In the genomic region with DNA sequence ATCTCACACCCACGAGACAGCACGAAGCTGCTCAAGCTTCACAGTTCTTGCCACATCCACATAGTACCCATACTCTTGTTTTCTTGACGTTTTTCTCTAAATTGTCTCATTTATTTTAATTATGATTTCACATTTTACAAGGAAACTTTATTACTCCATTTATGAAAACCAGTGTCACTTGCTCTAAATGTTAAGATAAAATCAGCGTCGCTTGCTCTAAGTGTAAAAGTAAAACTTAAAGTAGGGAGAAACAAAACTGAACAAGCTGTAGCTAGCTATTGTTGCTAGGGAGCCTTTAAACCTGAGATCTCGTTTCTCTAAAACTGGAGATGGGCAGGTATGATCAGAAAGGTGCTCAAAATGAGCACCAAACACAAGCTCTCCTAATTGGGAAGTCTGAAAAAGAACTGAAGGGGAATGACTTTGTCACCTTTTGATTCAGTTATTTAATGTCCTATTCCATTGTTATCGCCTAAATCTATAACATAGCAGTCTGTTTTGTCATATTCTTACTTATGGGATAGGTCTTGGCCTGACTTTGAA, we compare ENCODE assay signal across 9 cellular contexts. TPM values are rescaled to one million over a fixed set of nuclear protein-coding genes. Genes with fewer than 3 reads are reported as not detected.
A peak's percentile ranks its signal among the peaks of the same experiment; 100 is the strongest.
DNase-seq lines count a peak whose midpoint lies in the region; ATAC-seq and TF ChIP-seq lines count a peak whose summit lies in the region.
"Had no signal": no experiment of that assay in that cellular context is flagged by ENCODE, and none has a peak within 500 bp of the region (broad histone marks: within the 10 kb centered on the region; RNA-seq: fewer than 3 reads in every experiment).

No MANE protein-coding gene starts in this region.

- DNase-seq in CD8-positive, alpha-beta T cell, result no peak
- DNase-seq in MM.1S, result peak; percentile 27
- no peak for DNase-seq in neural progenitor cell (ENCODE audit: low spot score)
- DNase-seq in SK-N-DZ (ENCODE audit: low spot score), result no peak
- no peak for DNase-seq in NCI-H774 (lab: John Stamatoyannopoulos, UW)
- no peak for DNase-seq in NCI-H1436 (lab: John Stamatoyannopoulos, UW)

- H3K79me2 ChIP-seq in MM.1S (ENCODE audit: low read length) (peaks cover 59% of the 10 kb centered on the region), neural progenitor cell (ENCODE audit: low read depth) (peaks cover 55% of the 10 kb centered on the region)

- H3K27me3 ChIP-seq in CD8-positive, alpha-beta T cell (ENCODE audit: insufficient read depth, low read length), result no peaks in the 10 kb centered on the region
- H3K27me3 ChIP-seq in MM.1S (replicated peaks; ENCODE audit: insufficient read depth, low read length) (no peaks in the 10 kb centered on the region), duodenal mucosa (ENCODE audit: control insufficient read depth in 1 of 2, insufficient read depth in 2 of 2, low read length in 2 of 2) (no peaks in the 10 kb centered on the region), neural progenitor cell (no peaks in the 10 kb centered on the region)

- H3K4me1 ChIP-seq in CD8-positive, alpha-beta T cell (ENCODE audit: insufficient read depth, low read length), result peaks cover 29% of the 10 kb centered on the region
- H3K4me1 ChIP-seq in MM.1S (ENCODE audit: low read length), result peaks cover 32% of the 10 kb centered on the region
- H3K4me1 ChIP-seq in duodenal mucosa (ENCODE audit: control insufficient read depth in 1 of 2, insufficient read depth in 2 of 2, low read length in 2 of 2), result peaks cover 16 to 27% of the 10 kb centered on the region in 2 donors
- H3K4me1 ChIP-seq in neural progenitor cell, result peaks cover 34% of the 10 kb centered on the region

- peak overlapping the region; percentile 92 for H3K27ac ChIP-seq in CD8-positive, alpha-beta T cell (ENCODE audit: low read depth, low read length)
- H3K27ac ChIP-seq in MM.1S (ENCODE audit: low read length) (peak overlapping the region; percentile 92), duodenal mucosa (ENCODE audit: low read depth, low read length) (peak overlapping the region; percentile 93), neural progenitor cell (peak overlapping the region; percentile 29)

- POLR2A ChIA-PET in CD8-positive, alpha-beta T cell (lab: Charles Lee), result interaction anchor here (1.2 to 3.3 kb wide), 5 partner anchors 11 to 192 kb away, joined by 3 to 30 read pairs (median 7); a partner anchor contains a TSS

- no peaks in the 10 kb centered on the region for H3K9me2 ChIP-seq in MM.1S (replicated peaks; ENCODE audit: insufficient read depth, low read length)

- intact Hi-C loops in CD8-positive, alpha-beta T cell (cut with DNase I, micrococcal nuclease), result loop anchor here (1.0 to 10.0 kb wide), 12 partner anchors 12 to 1288 kb away; a partner anchor contains a TSS

- H3F3A ChIP-seq in MM.1S (ENCODE audit: insufficient read depth, low read length) (peaks cover 26% of the 10 kb centered on the region), neural progenitor cell (ENCODE audit: low read depth) (peaks cover 27% of the 10 kb centered on the region)

- H3K36me3 ChIP-seq in CD8-positive, alpha-beta T cell (ENCODE audit: insufficient read depth, low read length), result no peaks in the 10 kb centered on the region
- H3K36me3 ChIP-seq in MM.1S (replicated peaks; ENCODE audit: insufficient read depth, low read length), result peaks cover 8% of the 10 kb centered on the region; the same call in 1 of the 2 replicates
- peaks cover 0 to 6% of the 10 kb centered on the region in 2 donors for H3K36me3 ChIP-seq in duodenal mucosa (ENCODE audit: control insufficient read depth in 1 of 2, insufficient read depth in 2 of 2, low read length in 2 of 2)
- peaks cover 5% of the 10 kb centered on the region for H3K36me3 ChIP-seq in neural progenitor cell

- H3K4me2 ChIP-seq in MM.1S (ENCODE audit: low read depth, low read length), result peak overlapping the region; percentile 89
- peak overlapping the region; percentile 84 for H3K4me2 ChIP-seq in neural progenitor cell

- ATAC-seq in CD8-positive, alpha-beta T cell, result no peak
- no peak for ATAC-seq in HG02610 (IDR thresholded peaks at IDR 0.05; ENCODE audit: unreplicated experiment)

- peaks cover 63% of the 10 kb centered on the region for H3K4me1 Mint-ChIP-seq in CD8-positive, alpha-beta T cell (ENCODE audit: low read depth)
- H3K4me1 Mint-ChIP-seq in neural progenitor cell, result peaks cover 42% of the 10 kb centered on the region

- H3K4me3 ChIP-seq in CD8-positive, alpha-beta T cell (ENCODE audit: low read depth, low read length), result peak overlapping the region; percentile 99
- H3K4me3 ChIP-seq in MM.1S (ENCODE audit: low read length) (peak overlapping the region; percentile 83), duodenal mucosa (ENCODE audit: low read depth in 1 of 2, low read length in 2 of 2) (peak overlapping the region; percentile 97 to 99), neural progenitor cell (peak overlapping the region; percentile 72)

- H3K4me3 Mint-ChIP-seq in CD8-positive, alpha-beta T cell, result peak overlapping the region; percentile 96
- H3K4me3 Mint-ChIP-seq in neural progenitor cell, result peak overlapping the region; percentile 97

- peak overlapping the region; percentile 54 for H2AFZ ChIP-seq in MM.1S (ENCODE audit: low read length)
- H2AFZ ChIP-seq in neural progenitor cell (replicated peaks), result peak overlapping the region; percentile 90

- no peak for TF ChIP-seq CTCF in CD8-positive, alpha-beta T cell (IDR thresholded peaks at IDR 0.05)
- TF ChIP-seq CTCF in MM.1S (IDR thresholded peaks at IDR 0.05; ENCODE audit: low read length), result no peak
- TF ChIP-seq CTCF in neural progenitor cell (IDR thresholded peaks at IDR 0.05), result no peak

- H3K9me3 ChIP-seq in CD8-positive, alpha-beta T cell (ENCODE audit: low read length), result no peaks in the 10 kb centered on the region
- H3K9me3 ChIP-seq in MM.1S (replicated peaks; ENCODE audit: insufficient read depth, low read length) (no peaks in the 10 kb centered on the region), duodenal mucosa (ENCODE audit: control insufficient read depth in 1 of 2, low read length in 2 of 2) (no peaks in the 10 kb centered on the region), neural progenitor cell (ENCODE audit: low read depth) (no peaks in the 10 kb centered on the region)

- no peaks in the 10 kb centered on the region for H3K27me3 Mint-ChIP-seq in CD8-positive, alpha-beta T cell (ENCODE audit: low read depth)
- peaks cover 7% of the 10 kb centered on the region for H3K27me3 Mint-ChIP-seq in neural progenitor cell (ENCODE audit: insufficient read depth, low read depth)

- H4K20me1 ChIP-seq in MM.1S (ENCODE audit: insufficient read depth, low read length) (no peaks in the 10 kb centered on the region), neural progenitor cell (ENCODE audit: low read depth) (no peaks in the 10 kb centered on the region)

- H3K9ac ChIP-seq in MM.1S (ENCODE audit: low read length), result peak overlapping the region; percentile 86
- peak overlapping the region; percentile 84 to 85 for H3K9ac ChIP-seq in duodenal mucosa (ENCODE audit: low read depth in 1 of 2, low read length in 2 of 2)
- H3K9ac ChIP-seq in neural progenitor cell, result peak overlapping the region; percentile 41

- no peaks in the 10 kb centered on the region for H3K9me3 Mint-ChIP-seq in CD8-positive, alpha-beta T cell
- no peaks in the 10 kb centered on the region for H3K9me3 Mint-ChIP-seq in neural progenitor cell

- H3K36me3 Mint-ChIP-seq in CD8-positive, alpha-beta T cell, result peaks cover 36% of the 10 kb centered on the region
- peaks cover 18% of the 10 kb centered on the region for H3K36me3 Mint-ChIP-seq in neural progenitor cell

- H3K27ac Mint-ChIP-seq in CD8-positive, alpha-beta T cell, result peak overlapping the region; percentile 98
- H3K27ac Mint-ChIP-seq in neural progenitor cell, result peak overlapping the region; percentile 99

- CTCF ChIA-PET in CD8-positive, alpha-beta T cell (lab: Charles Lee), result interaction anchor here (1.4 to 1.5 kb wide), 2 partner anchors 41 to 57 kb away, joined by 3 to 5 read pairs; no protein-coding TSS in a partner anchor

RNA-seq across cellular contexts. Expression of a gene that starts 0.7 kb away (rescaled TPM):
- total RNA-seq in CD8-positive, alpha-beta T cell, result 10 to 100 TPM; 14.7 to 16.9 TPM
- total RNA-seq in neural progenitor cell (ENCODE audit: low replicate concordance), result 31.8 and 48.0 TPM in 2 replicates
- polyA plus RNA-seq in SK-N-DZ (2014; cell fraction: cytosol; rRNA removed), result 13.9 and 17.5 TPM in 2 replicates
- polyA plus RNA-seq in SK-N-DZ (2014; cell fraction: nucleus; rRNA removed), result 44.4 and 52.4 TPM in 2 replicates

RNA-seq across cellular contexts. Expression of a gene that starts 1.0 kb away (rescaled TPM):
- 10 to 100 TPM; 48.5 to 51.8 TPM for total RNA-seq in CD8-positive, alpha-beta T cell
- total RNA-seq in neural progenitor cell (ENCODE audit: low replicate concordance), result 35.0 and 46.3 TPM in 2 replicates
- 26.7 and 31.4 TPM in 2 replicates for polyA plus RNA-seq in SK-N-DZ (2014; cell fraction: cytosol; rRNA removed)
- polyA plus RNA-seq in SK-N-DZ (2014; cell fraction: nucleus; rRNA removed), result 62.4 and 67.7 TPM in 2 replicates

RNA-seq across cellular contexts. Expression of a gene that starts 12.3 kb away (rescaled TPM):
- 1 to 10 TPM; 2.3 to 3.1 TPM for total RNA-seq in CD8-positive, alpha-beta T cell
- total RNA-seq in neural progenitor cell (ENCODE audit: low replicate concordance), result 0.13 and 0.22 TPM in 2 replicates
- polyA plus RNA-seq in SK-N-DZ (2014; cell fraction: cytosol; rRNA removed), result not detected in 2 replicates
- 0.08 TPM in 1 of 2 replicates, not detected in the other for polyA plus RNA-seq in SK-N-DZ (2014; cell fraction: nucleus; rRNA removed)
- total RNA-seq: NCI-H460 had no signal

Comparison
In these comparisons a context has a peak if more than half of its experiments do, and no peak if none do; other contexts are left out.
1. H3K27ac ChIP-seq: peak in every context shown above with its lines; median percentile 93 in duodenal mucosa; 92 in CD8-positive, alpha-beta T cell; 92 in MM.1S; 29 in neural progenitor cell.